Comparison of ENCODE assay signal across 19 cellular contexts in the genomic region with DNA sequence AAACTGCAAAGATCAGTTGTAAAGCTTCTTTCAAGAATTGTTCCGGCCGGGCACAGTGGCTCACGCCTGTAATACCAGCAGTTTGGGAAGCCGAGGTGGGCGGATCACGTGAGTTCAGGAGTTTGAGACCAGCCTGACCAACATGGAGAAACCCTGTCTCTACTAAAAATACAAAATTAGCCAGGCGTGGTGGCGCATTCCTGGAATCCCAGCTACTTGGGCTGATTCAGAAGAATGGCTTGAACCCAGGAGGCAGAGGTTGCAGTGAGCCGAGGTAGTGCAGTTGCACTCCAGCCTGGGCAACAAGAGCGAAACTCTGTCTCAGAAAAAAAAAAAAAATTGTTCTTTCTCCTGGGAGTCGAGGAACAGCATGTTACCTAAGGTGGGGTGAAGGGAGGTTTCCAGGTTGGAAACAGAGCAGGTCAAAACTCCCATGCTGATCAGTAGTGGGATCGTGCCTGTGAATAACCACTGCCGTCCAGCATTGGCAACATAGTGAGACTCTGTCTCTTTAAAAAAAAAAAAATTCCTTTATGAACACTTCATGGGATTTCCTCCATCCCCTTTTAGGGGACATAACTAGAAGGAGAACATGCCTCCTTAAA. TPM values are rescaled to one million over a fixed set of nuclear protein-coding genes. Genes with fewer than 3 reads are reported as not detected.
A peak's percentile ranks its signal among the peaks of the same experiment; 100 is the strongest.
DNase-seq lines count a peak whose midpoint lies in the region; ATAC-seq, FAIRE-seq and TF ChIP-seq lines count a peak whose summit lies in the region.
"Had no signal": no experiment of that assay in that cellular context is flagged by ENCODE, and none has a peak within 500 bp of the region (broad histone marks: within the 10 kb centered on the region; RNA-seq: fewer than 3 reads in every experiment).

No MANE protein-coding gene starts in this region.

- DNase-seq in EL, result peak; percentile 20
- DNase-seq in RCC 7860 (ENCODE audit: low spot score), result peak; percentile 56
- peak; percentile 51 for DNase-seq in glomerular visceral epithelial cell (ENCODE audit: extremely low spot score)
- DNase-seq in psoas muscle, result peak; percentile 24 to 66
- no peak for DNase-seq in GM19239 (ENCODE audit: insufficient read length, low spot score)
- no peak for DNase-seq in activated naive CD4-positive, alpha-beta T cell treated with anti-CD3 and anti-CD28 coated beads, Interleukin-2, amount 50 U/mL, for 72 hours (ENCODE audit: low spot score in 2 of 2)
- DNase-seq in activated CD4-positive, alpha-beta T cell treated with anti-CD3 and anti-CD28 coated beads for 4 hours, result no peak
- no peak for DNase-seq in HPDE6-E6E7 (ENCODE audit: extremely low spot score)
- DNase-seq: COR-L47, GM23248, Karpas-422, MV-4-11, NCI-H1417 treated with DMSO at 0.1 percent for 48 hours, NCI-H2029, NCI-H2171 treated with DMSO at 0.1 percent for 48 hours, NCI-H510A treated with DMSO at 0.1 percent for 48 hours, SIG-M5 had no signal

- H3K9me3 ChIP-seq in psoas muscle, result no peaks in the 10 kb centered on the region

- H3K36me3 Mint-ChIP-seq in activated naive CD4-positive, alpha-beta T cell treated with anti-CD3 and anti-CD28 coated beads, Interleukin-2, amount 50 U/mL, for 72 hours, result peaks cover 0 to 5% of the 10 kb centered on the region in 2 donors

- H3K27ac Mint-ChIP-seq in activated naive CD4-positive, alpha-beta T cell treated with anti-CD3 and anti-CD28 coated beads, Interleukin-2, amount 50 U/mL, for 72 hours, result peak overlapping the region in 1 of 2 donors; percentile 44

- H3K4me3 ChIP-seq in psoas muscle, result peak overlapping the region; percentile 49
- H3K4me3 ChIP-seq: GM23248 had no signal

- peak; percentile 75 for FAIRE-seq in RCC 7860 (lab: Jason Lieb, UNC)
- FAIRE-seq in GM19239 (lab: Jason Lieb, UNC), result no peak
- FAIRE-seq: GM12891 had no signal

- peak overlapping the region; percentile 74 for H3K27ac ChIP-seq in psoas muscle
- H3K27ac ChIP-seq: GM23248 had no signal

- H3K36me3 ChIP-seq in psoas muscle (ENCODE audit: insufficient read depth in 1 of 2, low read depth in 1 of 2), result no peaks in the 10 kb centered on the region

- no peaks in the 10 kb centered on the region for H3K9me3 Mint-ChIP-seq in activated naive CD4-positive, alpha-beta T cell treated with anti-CD3 and anti-CD28 coated beads, Interleukin-2, amount 50 U/mL, for 72 hours
- H3K9me3 Mint-ChIP-seq: CD14-positive monocyte had no signal

- intact Hi-C loops in psoas muscle (cut with DNase I), result no loop called here

- TF ChIP-seq CTCF in psoas muscle (IDR thresholded peaks at IDR 0.05), result no peak

- H3K27me3 ChIP-seq in psoas muscle (ENCODE audit: insufficient read depth in 3 of 3, low read length in 2 of 3), result no peaks in the 10 kb centered on the region

- ATAC-seq in psoas muscle, result peak; percentile 61 to 77 (median 64)
- ATAC-seq in activated naive CD4-positive, alpha-beta T cell treated with anti-CD3 and anti-CD28 coated beads, Interleukin-2, amount 50 U/mL, for 72 hours, result no peak

- peaks cover 43% of the 10 kb centered on the region for H3K4me1 ChIP-seq in psoas muscle

- 33 to 73% (median 38%) methylated on average over 13 of the region's 13 CpGs for WGBS in psoas muscle, 3 donors

RNA-seq across cellular contexts. Expression of a gene that starts 13.9 kb away (rescaled TPM):
- total RNA-seq in psoas muscle, result 10 to 100 TPM; 22.6 to 57.4 (median 31.0) TPM
- 10 to 100 TPM in 2 of 3 donors, 1 to 10 TPM in 1; 6.1 to 25.8 (median 23.3) TPM for polyA plus RNA-seq in psoas muscle
- 10 to 100 TPM; 26.7 to 27.5 TPM for total RNA-seq in activated naive CD4-positive, alpha-beta T cell treated with anti-CD3 and anti-CD28 coated beads, Interleukin-2, amount 50 U/mL, for 72 hours

Comparison
In these comparisons a context has a peak if more than half of its experiments do, and no peak if none do; other contexts are left out.
1. DNase-seq: peak in EL (single experiment), RCC 7860 (single experiment), glomerular visceral epithelial cell (single experiment) and psoas muscle (2 of 2); none in GM19239 (single experiment), activated naive CD4-positive, alpha-beta T cell treated with anti-CD3 and anti-CD28 coated beads, Interleukin-2, amount 50 U/mL, for 72 hours (0 of 2), activated CD4-positive, alpha-beta T cell treated with anti-CD3 and anti-CD28 coated beads for 4 hours (0 of 2) and HPDE6-E6E7 (single experiment).
2. ATAC-seq: peak in psoas muscle (4 of 4); none in activated naive CD4-positive, alpha-beta T cell treated with anti-CD3 and anti-CD28 coated beads, Interleukin-2, amount 50 U/mL, for 72 hours (0 of 2).